ENCODE assay signal across 1 cellular context in genomic region chr16:85273293-85273692, GRCh38.
TF ChIP-seq lines count a peak whose summit lies in the region.

No MANE protein-coding gene starts in this region.

TF ChIP-seq in HEK293, 187 proteins besides CTCF, POLR2A, EP300 and RAD21 (continued from another document):
- no peak for TF ChIP-seq ZNF280C (tag by site-specific recombination; IDR thresholded peaks at IDR 0.05)
